In the genomic region with DNA sequence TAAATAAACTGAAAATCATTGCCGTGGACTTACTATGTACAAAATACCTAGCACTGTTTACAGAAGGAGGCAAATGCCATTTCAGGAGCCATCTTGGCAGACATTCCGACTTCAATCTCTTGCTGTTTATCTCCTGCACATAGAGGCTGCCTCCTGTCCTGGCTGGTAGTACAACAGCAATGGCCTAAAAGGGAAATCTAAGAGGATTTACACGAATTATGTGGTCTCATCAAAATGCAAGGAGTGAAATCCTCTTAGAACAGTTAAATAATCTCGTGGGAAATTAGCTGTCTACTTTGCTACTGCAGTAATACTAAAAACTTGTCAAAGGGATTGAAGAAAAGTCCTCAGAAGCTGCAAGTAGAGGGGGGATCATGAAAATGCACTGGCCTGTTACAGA, we compare ENCODE assay signal across 24 cellular contexts.
"Had no signal": no experiment of that assay in that cellular context is flagged by ENCODE, and none has a peak within 500 bp of the region (broad histone marks: within the 10 kb centered on the region; RNA-seq: fewer than 3 reads in every experiment).

No MANE protein-coding gene starts in this region.

- H3K27me3 ChIP-seq: heart left ventricle, right atrium auricular region, sigmoid colon, tibial artery, upper lobe of left lung, uterus had no signal

- H3K27ac ChIP-seq: coronary artery, heart left ventricle, right atrium auricular region, sigmoid colon, skin epidermis, tibial artery, upper lobe of left lung, uterus had no signal

- H3K9me3 ChIP-seq: heart left ventricle, right atrium auricular region, sigmoid colon, tibial artery, upper lobe of left lung, uterus had no signal

- ATAC-seq: heart left ventricle; left colon; left ventricle myocardium superior; stimulated activated effector memory CD8-positive, alpha-beta T cell treated with anti-CD3 and anti-CD28 coated beads, Interleukin-12 subunit alpha, Interleukin-12 subunit beta, amount 100 ng/mL, for 72 hours; stimulated activated naive CD8-positive, alpha-beta T cell treated with anti-CD3 and anti-CD28 coated beads, Interleukin-15, Interleukin-2, amounts not matched to agents 100 U/mL and 50 U/mL, for 24 hours had no signal

- H3K4me1 ChIP-seq: heart left ventricle, right atrium auricular region, sigmoid colon, upper lobe of left lung, uterus had no signal

- DNase-seq: effector CD4-positive, alpha-beta T cell; endodermal cell; erythroblast; heart left ventricle; hippocampal formation; left colon; left ventricle myocardium superior; mesenchymal stem cell; midbrain; posterior cingulate gyrus; sigmoid colon; stimulated activated CD4-positive, alpha-beta T cell treated with anti-CD3 and anti-CD28 coated beads, Interleukin-12 subunit alpha, Interleukin-12 subunit beta, amount 100 ng/mL, for 4 hours; stimulated activated CD8-positive, alpha-beta memory T cell treated with anti-CD3 and anti-CD28 coated beads, Interleukin-4, amount 100 ng/mL, for 48 hours; stimulated activated naive CD8-positive, alpha-beta T cell treated with anti-CD3 and anti-CD28 coated beads, Interleukin-15, Interleukin-2, amounts not matched to agents 100 U/mL and 50 U/mL, for 24 hours; tibial artery; upper lobe of left lung; uterus had no signal

- FAIRE-seq: endothelial cell of umbilical vein, frontal cortex had no signal

- H3K36me3 ChIP-seq: heart left ventricle, right atrium auricular region, sigmoid colon, tibial artery, upper lobe of left lung, uterus had no signal

- H3K4me3 ChIP-seq: coronary artery, heart left ventricle, lung, right atrium auricular region, sigmoid colon, skin epidermis, tibial artery, upper lobe of left lung, uterus had no signal
